In the genomic region with DNA sequence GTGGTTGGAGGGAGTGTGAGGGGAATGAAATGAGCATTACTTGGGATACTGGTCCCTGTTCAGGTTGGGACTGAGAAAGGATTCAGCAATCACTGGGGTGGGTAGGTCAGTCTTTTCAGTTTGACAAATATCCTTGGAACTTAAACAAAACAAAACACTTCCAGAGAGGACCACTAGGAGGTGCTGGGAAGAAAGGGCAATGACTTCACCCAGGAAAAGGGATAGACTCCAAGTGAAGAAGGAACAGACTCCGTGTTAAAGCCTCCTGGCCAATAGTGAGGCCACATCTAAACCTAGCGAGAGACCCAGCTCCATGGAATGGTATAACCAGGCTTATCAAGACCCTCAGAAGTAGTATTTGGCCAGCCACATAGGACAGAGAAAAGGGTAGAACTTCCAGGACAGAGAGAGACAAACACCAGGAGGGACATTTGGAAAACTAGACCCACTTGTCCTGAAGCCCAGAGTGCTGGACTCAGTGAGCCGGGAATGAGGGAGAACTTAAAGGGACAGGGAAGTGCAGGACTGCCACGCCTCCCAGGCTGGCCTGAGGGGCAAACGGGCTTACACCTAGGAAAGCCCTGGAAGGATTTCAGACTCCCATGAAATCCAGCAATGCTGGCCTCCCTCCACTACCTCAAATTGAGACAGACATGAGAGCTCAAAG, we compare ENCODE assay signal across 8 cellular contexts. TPM values are rescaled to one million over a fixed set of nuclear protein-coding genes. Genes with fewer than 3 reads are reported as not detected.
DNase-seq lines count a peak whose midpoint lies in the region; ATAC-seq and TF ChIP-seq lines count a peak whose summit lies in the region.

No MANE protein-coding gene starts in this region.

- H3K27ac Mint-ChIP-seq in neural crest cell (ENCODE audit: unreplicated experiment): no peak overlapping the region

- no peaks in the 10 kb centered on the region for H3K79me2 ChIP-seq in OCI-LY7 (ENCODE audit: insufficient read depth, low read depth, low read length)

- H3K27ac ChIP-seq in OCI-LY7 (ENCODE audit: low read depth, low read length, poor library complexity, severe bottlenecking): no peak overlapping the region

- no peak overlapping the region for H3K4me2 ChIP-seq in OCI-LY7 (ENCODE audit: low read length)

- no peak overlapping the region for H3K4me3 Mint-ChIP-seq in neural crest cell

- H3K27me3 Mint-ChIP-seq in neural crest cell (ENCODE audit: low read depth): no peaks in the 10 kb centered on the region

- no TSS peak for BruUV-seq in OCI-LY7 (replicated peaks; lab: Mats Ljungman, UMichigan)

- ATAC-seq in esophagus mucosa (peak; percentile 63), GM18520 (IDR thresholded peaks at IDR 0.05; ENCODE audit: unreplicated experiment) (no peak), HG02840 (IDR thresholded peaks at IDR 0.05; ENCODE audit: low FRiP score, unreplicated experiment) (no peak), omental fat pad (ENCODE audit: low FRiP score) (no peak)

- TF ChIP-seq CTCF in AG10803 (conservative IDR thresholded peaks at IDR 0.05; ENCODE audit: low read length) (peak; percentile 85), GM13977 (IDR thresholded peaks at IDR 0.05; ENCODE audit: extremely low read depth, insufficient read depth, missing control alignments) (peak; percentile 50), OCI-LY7 (conservative IDR thresholded peaks at IDR 0.05; ENCODE audit: low read length) (peak; percentile 84), neural crest cell (conservative IDR thresholded peaks at IDR 0.05) (peak; percentile 61), omental fat pad (IDR thresholded peaks at IDR 0.05) (no peak)

- intact Hi-C loops in OCI-LY7 (cut with micrococcal nuclease; ENCODE audit: unreplicated experiment): loop anchor here (5.0 kb wide), 2 partner anchors 54 to 149 kb away; a partner anchor contains a TSS

- H3K4me3 ChIP-seq in AG10803 (ENCODE audit: low read length) (no peak overlapping the region), OCI-LY7 (ENCODE audit: low read depth, low read length, poor library complexity, severe bottlenecking) (no peak overlapping the region)

- H3K9me3 Mint-ChIP-seq in neural crest cell: peaks cover 2% of the 10 kb centered on the region

- H3K4me1 Mint-ChIP-seq in neural crest cell: peaks cover 14% of the 10 kb centered on the region

- CTCF ChIA-PET in OCI-LY7 (lab: Charles Lee; ENCODE audit: unreplicated experiment): no interaction called here

- no peaks in the 10 kb centered on the region for H3K9me3 ChIP-seq in OCI-LY7 (ENCODE audit: low read length)

- no peaks in the 10 kb centered on the region for H3K36me3 Mint-ChIP-seq in neural crest cell (ENCODE audit: low read depth)

- H4K20me1 ChIP-seq in OCI-LY7 (ENCODE audit: insufficient read depth, low read length): no peaks in the 10 kb centered on the region

- H3K4me1 ChIP-seq in OCI-LY7 (ENCODE audit: insufficient read depth, low read length, poor library complexity, severe bottlenecking): peaks cover 14% of the 10 kb centered on the region

- in situ Hi-C loops in GM13977 (cut with MboI; ENCODE audit: low pct_unique_long_range_greater_than_20kb, low sequenced_read_pairs, unreplicated experiment): no loop called here

- peak overlapping the region; percentile 51 for H2AFZ ChIP-seq in OCI-LY7 (ENCODE audit: low read length)

- DNase-seq in AG10803 (ENCODE audit: low read depth) (peak; percentile 62), GM13977 (ENCODE audit: low spot score) (no peak), OCI-LY7 (ENCODE audit: low spot score) (peak; percentile 50), neural crest cell (ENCODE audit: low read depth, low spot score) (peak; percentile 35), omental fat pad (ENCODE audit: low spot score) (no peak)

- no peaks in the 10 kb centered on the region for H3K9me2 ChIP-seq in OCI-LY7 (ENCODE audit: insufficient read depth, low read length)

- H3K36me3 ChIP-seq in OCI-LY7 (ENCODE audit: insufficient read depth, low read length): no peaks in the 10 kb centered on the region

- POLR2A ChIA-PET in OCI-LY7 (lab: Charles Lee): interaction anchor here (0.5 to 1.7 kb wide), 3 partner anchors 16 to 47 kb away, joined by 3 to 6 read pairs (median 5); no protein-coding TSS in a partner anchor

RNA-seq across cellular contexts. Expression of a gene that starts 19.6 kb away (rescaled TPM):
- 0.18 and 0.19 TPM in 2 replicates for total RNA-seq in OCI-LY7 (2014; rRNA removed; shearing (Covaris generic))
- total RNA-seq in OCI-LY7 (2022): 0.08 and 0.17 TPM in 2 replicates
- total RNA-seq in esophagus mucosa: 0.12 TPM
- 0.07 TPM in 1 of 2 replicates, not detected in the other for total RNA-seq in neural crest cell
- total RNA-seq in omental fat pad: 1 to 10 TPM in 1 of 4 donors, under 1 TPM in 1, not detected in 2; 0.37 to 1.1 TPM

RNA-seq across cellular contexts. Expression of a gene that starts 55.0 kb away (rescaled TPM):
- total RNA-seq in OCI-LY7 (2014; rRNA removed; shearing (Covaris generic)): 66.7 and 72.7 TPM in 2 replicates
- 183 and 205 TPM in 2 replicates for total RNA-seq in OCI-LY7 (2022)
- total RNA-seq in esophagus mucosa: 44.4 TPM
- 62.3 and 63.8 TPM in 2 replicates for total RNA-seq in neural crest cell
- 10 to 100 TPM; 10.8 to 36.6 (median 25.2) TPM for total RNA-seq in omental fat pad

Comparison
In these comparisons a context has a peak if more than half of its experiments do, and no peak if none do; other contexts are left out.
1. DNase-seq: peak in AG10803 (single experiment), OCI-LY7 (single experiment) and neural crest cell (single experiment); none in GM13977 (single experiment) and omental fat pad (single experiment).
2. CTCF ChIP-seq: peak in AG10803 (single experiment), GM13977 (single experiment), OCI-LY7 (single experiment) and neural crest cell (single experiment); none in omental fat pad (0 of 3).